Comparison of ENCODE assay signal across 32 cellular contexts in genomic region chr1:25918615-25919014, GRCh38. TPM values are rescaled to one million over a fixed set of nuclear protein-coding genes. Genes with fewer than 3 reads are reported as not detected.
"Had no signal": no experiment of that assay in that cellular context is flagged by ENCODE, and none has a peak within 500 bp of the region (broad histone marks: within the 10 kb centered on the region; RNA-seq: fewer than 3 reads in every experiment).

No MANE protein-coding gene starts in this region.

- H3K36me3 Mint-ChIP-seq: activated CD8-positive, alpha-beta memory T cell treated with anti-CD3 and anti-CD28 coated beads, Interleukin-2, amount 10 ng/mL, durations not matched to agents 7 days and 5 days; activated naive CD4-positive, alpha-beta T cell treated with anti-CD3 and anti-CD28 coated beads, Interleukin-2, amount 50 U/mL, for 24 hours; T-cell had no signal

- H3K27ac Mint-ChIP-seq: activated B cell treated with CpG ODN at 0.5 μM for 24 hours had no signal

- H3K9me3 Mint-ChIP-seq: activated B cell treated with CpG ODN at 0.5 μM for 24 hours; activated CD4-positive, alpha-beta memory T cell treated with anti-CD3 and anti-CD28 coated beads, Interleukin-2, amount 10 ng/mL, durations not matched to agents 7 days and 5 days; activated naive CD4-positive, alpha-beta T cell treated with anti-CD3 and anti-CD28 coated beads, Interleukin-2, amount 50 U/mL, for 24 hours; activated T-cell treated with anti-CD3 and anti-CD28 coated beads, Interleukin-2, amount 50 U/mL, for 72 hours; activated T-helper 17 cell treated with anti-CD3 and anti-CD28 coated beads, Interleukin-2, amount 50 U/mL, for 72 hours; T-cell had no signal

- DNase-seq: activated B cell treated with CpG ODN at 0.5 μM for 24 hours; activated CD4-positive, CD25-positive, alpha-beta regulatory T cell treated with anti-CD3 and anti-CD28 coated beads, Interleukin-2, amount 50 U/mL, for 72 hours; activated CD8-positive, alpha-beta memory T cell treated with anti-CD3 and anti-CD28 coated beads for 24 hours; activated effector memory CD4-positive, alpha-beta T cell treated with anti-CD3 and anti-CD28 coated beads, Interleukin-2, amount 50 U/mL, for 16 hours; activated naive CD4-positive, alpha-beta T cell treated with Interleukin-2 at 50 U/mL for 16 hours; activated T-cell treated with anti-CD3 and anti-CD28 coated beads, Interleukin-2, amount 50 U/mL, for 1 hour; activated T-cell treated with anti-CD3 and anti-CD28 coated beads, Interleukin-2, amount 50 U/mL, for 72 hours; adrenal gland; body of pancreas; Kasumi-1; MM.1S; MV-4-11; NCI-H1092; NCI-H1436 treated with DMSO at 0.1 percent for 48 hours; NCI-H1694 treated with DMSO at 0.1 percent for 48 hours; NCI-H2029; NCI-H345; NCI-H524 treated with DMSO at 0.1 percent for 48 hours; SHP77; T-helper 17 cell; T-helper 9 cell had no signal

- H3K36me3 ChIP-seq: adrenal gland, breast epithelium, SJSA1 had no signal

- H3K4me3 Mint-ChIP-seq: activated B cell treated with CpG ODN at 0.5 μM for 24 hours; activated CD4-positive, alpha-beta memory T cell treated with anti-CD3 and anti-CD28 coated beads, Interleukin-2, amount 10 ng/mL, durations not matched to agents 7 days and 5 days; activated CD8-positive, alpha-beta memory T cell treated with anti-CD3 and anti-CD28 coated beads, Interleukin-2, amount 10 ng/mL, durations not matched to agents 7 days and 5 days had no signal

- H3K4me3 ChIP-seq: adrenal gland, body of pancreas, breast epithelium, SJSA1 had no signal

- H3K9me3 ChIP-seq: adrenal gland, body of pancreas, breast epithelium, SJSA1 had no signal

- H3K27me3 ChIP-seq: adrenal gland, body of pancreas, breast epithelium, SJSA1 had no signal

- H3K4me1 ChIP-seq: breast epithelium had no signal

- H3K27ac ChIP-seq: adrenal gland, body of pancreas, breast epithelium, SJSA1, VCaP had no signal

- ATAC-seq: body of pancreas, Panc1, SK-N-SH treated with all-trans-retinoic acid at 6 μM for 48 hours had no signal

- H3K27me3 Mint-ChIP-seq: activated naive CD4-positive, alpha-beta T cell treated with anti-CD3 and anti-CD28 coated beads, Interleukin-2, amount 50 U/mL, for 24 hours; activated T-helper 17 cell treated with anti-CD3 and anti-CD28 coated beads, Interleukin-2, amount 50 U/mL, for 72 hours; T-cell; T-helper 17 cell had no signal

RNA-seq across cellular contexts. Expression of gene AUNIP, which starts 59.4 kb away (rescaled TPM):
- total RNA-seq: body of pancreas, cardiac septum had no signal
